ENCODE assay signal across 27 cellular contexts in the genomic region with DNA sequence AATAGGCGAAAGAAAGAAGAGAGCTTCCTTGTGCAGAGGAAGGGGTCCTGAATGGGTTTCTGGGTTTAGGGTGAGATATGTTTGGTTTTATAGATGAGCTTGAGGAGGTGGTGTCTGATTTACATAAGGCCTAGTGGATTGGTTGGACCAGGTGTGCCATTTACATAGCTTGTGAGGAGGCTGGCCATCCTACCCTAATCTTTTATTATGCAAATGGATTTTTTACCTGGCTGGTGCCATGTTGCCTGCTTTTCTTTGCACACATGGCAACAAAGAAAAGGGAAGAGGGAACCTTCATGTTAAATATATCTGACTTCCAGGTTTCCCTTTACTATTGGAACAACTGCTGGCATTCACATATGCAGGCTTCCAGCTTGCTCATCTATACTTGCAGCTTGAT.
"Had no signal": no experiment of that assay in that cellular context is flagged by ENCODE, and none has a peak within 500 bp of the region (broad histone marks: within the 10 kb centered on the region; RNA-seq: fewer than 3 reads in every experiment).

No MANE protein-coding gene starts in this region.

- H3K4me1 ChIP-seq: adrenal gland, ascending aorta, foreskin keratinocyte, lower lobe of right lung, pancreas, psoas muscle, thyroid gland, upper lobe of right lung had no signal

- H3K4me3 ChIP-seq: adrenal gland, ascending aorta, lower lobe of right lung, mucosa of descending colon, pancreas, psoas muscle, thyroid gland, upper lobe of right lung had no signal

- H3K36me3 ChIP-seq: adrenal gland, ascending aorta, brain microvascular endothelial cell, lower lobe of right lung, pancreas, thyroid gland, upper lobe of right lung had no signal

- H3K27ac ChIP-seq: adrenal gland, ascending aorta, brain microvascular endothelial cell, foreskin keratinocyte, lower lobe of right lung, pancreas, psoas muscle, thyroid gland, upper lobe of right lung had no signal

- DNase-seq: activated B cell treated with CpG ODN at 0.5 μM for 24 hours; activated CD4-positive, alpha-beta T cell treated with anti-CD3 and anti-CD28 coated beads for 36 hours; activated CD4-positive, alpha-beta T cell treated with anti-CD3 and anti-CD28 coated beads, Interleukin-2, amount 50 U/mL, for 48 hours; activated CD8-positive, alpha-beta memory T cell treated with anti-CD3 and anti-CD28 coated beads, Interleukin-2, amount 50 U/mL, for 48 hours; activated naive CD4-positive, alpha-beta T cell; activated T-cell treated with anti-CD3 and anti-CD28 coated beads, Interleukin-2, amount 50 U/mL, for 4 hours; adrenal gland; brain microvascular endothelial cell; caudate nucleus; dermis blood vessel endothelial cell; effector CD8-positive, alpha-beta T cell; foreskin keratinocyte; kidney; lower lobe of right lung; mesendoderm; mucosa of descending colon; nephron progenitor cell; pancreas; psoas muscle; right cardiac atrium; stimulated activated CD4-positive, alpha-beta T cell treated with anti-CD3 and anti-CD28 coated beads, Interleukin-4, amount 100 ng/mL, for 4 hours; stimulated activated naive CD8-positive, alpha-beta T cell treated with anti-CD3 and anti-CD28 coated beads, Interleukin-15, Interleukin-2, amounts not matched to agents 100 U/mL and 50 U/mL, for 24 hours; substantia nigra; T-helper 9 cell; thyroid gland; upper lobe of right lung had no signal

- H3K27me3 ChIP-seq: ascending aorta, brain microvascular endothelial cell, pancreas had no signal

- H3K9me3 ChIP-seq: ascending aorta, lower lobe of right lung, mucosa of descending colon, pancreas, thyroid gland, upper lobe of right lung had no signal
